18 cellular contexts compared by ENCODE assay signal in genomic region chr2:55107428-55107827, GRCh38. TPM values are rescaled to one million over a fixed set of nuclear protein-coding genes. Genes with fewer than 3 reads are reported as not detected.
DNase-seq lines count a peak whose midpoint lies in the region; ATAC-seq and TF ChIP-seq lines count a peak whose summit lies in the region.
"Had no signal": no experiment of that assay in that cellular context is flagged by ENCODE, and none has a peak within 500 bp of the region (broad histone marks: within the 10 kb centered on the region; RNA-seq: fewer than 3 reads in every experiment).

No MANE protein-coding gene starts in this region.

- H3K36me3 ChIP-seq in SK-N-SH (replicated peaks in 1 of 2; ENCODE audit: control insufficient read depth in 1 of 2, insufficient read depth in 2 of 2, low read length in 1 of 2): no peaks in the 10 kb centered on the region
- no peaks in the 10 kb centered on the region for H3K36me3 ChIP-seq in smooth muscle cell (ENCODE audit: low read depth)
- H3K36me3 ChIP-seq: Peyer's patch had no signal

- no peak overlapping the region for H3K4me3 Mint-ChIP-seq in activated T-helper 1 cell treated with anti-CD3 and anti-CD28 coated beads, Interleukin-12 subunit alpha, Interleukin-12 subunit beta, Interleukin-2, Interleukin-4 antibody, amounts not matched to agents 30 ng/mL and 10 ng/mL and 1 ng/mL, durations not matched to agents 14 hours and 24 hours and 36 hours
- no peak overlapping the region for H3K4me3 Mint-ChIP-seq in activated naive CD8-positive, alpha-beta T cell treated with anti-CD3 and anti-CD28 coated beads, Interleukin-2, amount 50 U/mL, for 24 hours
- H3K4me3 Mint-ChIP-seq: CD8-positive, alpha-beta T cell; immature natural killer cell had no signal

- no peak overlapping the region for H3K4me2 ChIP-seq in SK-N-SH
- peak overlapping the region; percentile 30 for H3K4me2 ChIP-seq in smooth muscle cell

- H3K79me2 ChIP-seq in SK-N-SH (ENCODE audit: insufficient read depth) (no peaks in the 10 kb centered on the region), smooth muscle cell (ENCODE audit: low read depth) (no peaks in the 10 kb centered on the region)

- H3K27me3 Mint-ChIP-seq in activated T-helper 1 cell treated with anti-CD3 and anti-CD28 coated beads, Interleukin-12 subunit alpha, Interleukin-12 subunit beta, Interleukin-2, Interleukin-4 antibody, amounts not matched to agents 30 ng/mL and 10 ng/mL and 1 ng/mL, durations not matched to agents 14 hours and 24 hours and 36 hours (ENCODE audit: insufficient read depth): no peaks in the 10 kb centered on the region
- H3K27me3 Mint-ChIP-seq in activated naive CD8-positive, alpha-beta T cell treated with anti-CD3 and anti-CD28 coated beads, Interleukin-2, amount 50 U/mL, for 24 hours: no peaks in the 10 kb centered on the region

- TF ChIP-seq CTCF in SK-N-SH (IDR thresholded peaks at IDR 0.05) (no peak), smooth muscle cell (IDR thresholded peaks at IDR 0.05; ENCODE audit: borderline replicate concordance, insufficient read depth, poor library complexity, severe bottlenecking) (no peak)

- H3K4me3 ChIP-seq in SK-N-SH (ENCODE audit: low read depth in 2 of 2, low read length in 1 of 2) (no peak overlapping the region), smooth muscle cell (no peak overlapping the region)
- H3K4me3 ChIP-seq: mucosa of descending colon, Peyer's patch had no signal

- no peak for TF ChIP-seq RAD21 in SK-N-SH (IDR thresholded peaks at IDR 0.05; ENCODE audit: low read length)

- H3K9me2 ChIP-seq in SK-N-SH: no peaks in the 10 kb centered on the region

- H4K20me1 ChIP-seq in SK-N-SH (ENCODE audit: insufficient read depth) (no peaks in the 10 kb centered on the region), smooth muscle cell (ENCODE audit: low read depth) (no peaks in the 10 kb centered on the region)

- intact Hi-C loops in activated T-helper 1 cell treated with anti-CD3 and anti-CD28 coated beads, Interleukin-12 subunit alpha, Interleukin-12 subunit beta, Interleukin-2, Interleukin-4 antibody, amounts not matched to agents 30 ng/mL and 10 ng/mL and 1 ng/mL, durations not matched to agents 14 hours and 24 hours and 36 hours (cut with micrococcal nuclease): no loop called here

- H3K36me3 Mint-ChIP-seq in activated T-helper 1 cell treated with anti-CD3 and anti-CD28 coated beads, Interleukin-12 subunit alpha, Interleukin-12 subunit beta, Interleukin-2, Interleukin-4 antibody, amounts not matched to agents 30 ng/mL and 10 ng/mL and 1 ng/mL, durations not matched to agents 14 hours and 24 hours and 36 hours (ENCODE audit: low read depth): no peaks in the 10 kb centered on the region
- no peaks in the 10 kb centered on the region for H3K36me3 Mint-ChIP-seq in activated naive CD8-positive, alpha-beta T cell treated with anti-CD3 and anti-CD28 coated beads, Interleukin-2, amount 50 U/mL, for 24 hours (ENCODE audit: low read depth)
- H3K36me3 Mint-ChIP-seq: CD8-positive, alpha-beta T cell; immature natural killer cell had no signal

- H3K27me3 ChIP-seq in SK-N-SH (ENCODE audit: insufficient read depth) (no peaks in the 10 kb centered on the region), smooth muscle cell (ENCODE audit: low read depth) (no peaks in the 10 kb centered on the region)
- H3K27me3 ChIP-seq: Peyer's patch had no signal

- POLR2A ChIA-PET in SK-N-SH (lab: Yijun Ruan, JAX): no interaction called here

- peak; percentile 41; a peak in 1 of 4 replicates for TF ChIP-seq EP300 in SK-N-SH (IDR thresholded peaks at IDR 0.05; ENCODE audit: borderline replicate concordance in 1 of 2, low read depth in 1 of 2, low read length in 1 of 2)

- H3F3A ChIP-seq in SK-N-SH (replicated peaks; ENCODE audit: insufficient read depth) (peaks cover 41% of the 10 kb centered on the region), smooth muscle cell (ENCODE audit: low read depth) (peaks cover 35% of the 10 kb centered on the region)

- no peak for ATAC-seq in GM21447 (IDR thresholded peaks at IDR 0.05; ENCODE audit: unreplicated experiment)
- ATAC-seq in activated naive CD8-positive, alpha-beta T cell treated with anti-CD3 and anti-CD28 coated beads, Interleukin-2, amount 50 U/mL, for 24 hours: no peak
- ATAC-seq: CD8-positive, alpha-beta T cell; mucosa of descending colon had no signal

- DNase-seq in H4 (ENCODE audit: low spot score): peak; percentile 26
- DNase-seq in SK-N-SH: peak; percentile 33
- DNase-seq in fibroblast of peridontal ligament (ENCODE audit: extremely low read depth): peak; percentile 57
- DNase-seq in smooth muscle cell (lab: John Stamatoyannopoulos, UW; ENCODE audit: unreplicated experiment): no peak
- no peak for DNase-seq in CD1c-positive myeloid dendritic cell (ENCODE audit: extremely low spot score)
- no peak for DNase-seq in activated T-helper 1 cell treated with anti-CD3 and anti-CD28 coated beads, Interleukin-12 subunit alpha, Interleukin-12 subunit beta, Interleukin-2, Interleukin-4 antibody, amounts not matched to agents 30 ng/mL and 10 ng/mL and 1 ng/mL, durations not matched to agents 14 hours and 24 hours and 36 hours (ENCODE audit: low spot score)
- DNase-seq in activated naive CD8-positive, alpha-beta T cell treated with anti-CD3 and anti-CD28 coated beads, Interleukin-2, amount 50 U/mL, for 24 hours: no peak
- DNase-seq: activated CD8-positive, alpha-beta memory T cell treated with anti-CD3 and anti-CD28 coated beads for 24 hours; CD8-positive, alpha-beta T cell; immature natural killer cell; mucosa of descending colon; NCI-H1092; NCI-H446; Peyer's patch; retina; stimulated activated naive CD4-positive, alpha-beta T cell treated with Interleukin-2 at 50 U/mL for 16 hours; T1000 had no signal

- no peak overlapping the region for H3K27ac Mint-ChIP-seq in activated T-helper 1 cell treated with anti-CD3 and anti-CD28 coated beads, Interleukin-12 subunit alpha, Interleukin-12 subunit beta, Interleukin-2, Interleukin-4 antibody, amounts not matched to agents 30 ng/mL and 10 ng/mL and 1 ng/mL, durations not matched to agents 14 hours and 24 hours and 36 hours
- H3K27ac Mint-ChIP-seq in activated naive CD8-positive, alpha-beta T cell treated with anti-CD3 and anti-CD28 coated beads, Interleukin-2, amount 50 U/mL, for 24 hours: no peak overlapping the region
- H3K27ac Mint-ChIP-seq: CD8-positive, alpha-beta T cell; immature natural killer cell had no signal

- H3K9me3 ChIP-seq in SK-N-SH: no peaks in the 10 kb centered on the region
- H3K9me3 ChIP-seq in smooth muscle cell (replicated peaks; ENCODE audit: low read depth): no peaks in the 10 kb centered on the region
- H3K9me3 ChIP-seq: mucosa of descending colon, Peyer's patch had no signal

- H3K9ac ChIP-seq in SK-N-SH (peak overlapping the region; percentile 6; the same call in 1 of the 2 replicates), smooth muscle cell (ENCODE audit: low read depth) (no peak overlapping the region)

- peak overlapping the region; percentile 38; the same call in 1 of the 2 replicates for H2AFZ ChIP-seq in SK-N-SH (ENCODE audit: low read depth)
- H2AFZ ChIP-seq in smooth muscle cell (ENCODE audit: low read depth): peak overlapping the region; percentile 17

- H3K4me1 ChIP-seq in SK-N-SH (ENCODE audit: control insufficient read depth in 1 of 2, insufficient read depth in 2 of 2, low read depth in 1 of 2, low read length in 1 of 2) (peaks cover 20 to 65% of the 10 kb centered on the region in 2 experiments), smooth muscle cell (ENCODE audit: low read depth) (peaks cover 34% of the 10 kb centered on the region)

- CTCF ChIA-PET in SK-N-SH (lab: Yijun Ruan, JAX): no interaction called here

- peaks cover 5% of the 10 kb centered on the region for H3K4me1 Mint-ChIP-seq in activated T-helper 1 cell treated with anti-CD3 and anti-CD28 coated beads, Interleukin-12 subunit alpha, Interleukin-12 subunit beta, Interleukin-2, Interleukin-4 antibody, amounts not matched to agents 30 ng/mL and 10 ng/mL and 1 ng/mL, durations not matched to agents 14 hours and 24 hours and 36 hours (ENCODE audit: low read depth)
- H3K4me1 Mint-ChIP-seq in activated naive CD8-positive, alpha-beta T cell treated with anti-CD3 and anti-CD28 coated beads, Interleukin-2, amount 50 U/mL, for 24 hours: no peaks in the 10 kb centered on the region
- H3K4me1 Mint-ChIP-seq: immature natural killer cell had no signal

- peak overlapping the region; percentile 63 to 65; a peak in 3 of 4 replicates for H3K27ac ChIP-seq in SK-N-SH (ENCODE audit: low read depth in 2 of 2, low read length in 1 of 2)
- peak overlapping the region; percentile 61 for H3K27ac ChIP-seq in smooth muscle cell (ENCODE audit: low read depth)
- H3K27ac ChIP-seq: Peyer's patch had no signal

- H3K9me3 Mint-ChIP-seq in activated T-helper 1 cell treated with anti-CD3 and anti-CD28 coated beads, Interleukin-12 subunit alpha, Interleukin-12 subunit beta, Interleukin-2, Interleukin-4 antibody, amounts not matched to agents 30 ng/mL and 10 ng/mL and 1 ng/mL, durations not matched to agents 14 hours and 24 hours and 36 hours: no peaks in the 10 kb centered on the region
- no peaks in the 10 kb centered on the region for H3K9me3 Mint-ChIP-seq in activated naive CD8-positive, alpha-beta T cell treated with anti-CD3 and anti-CD28 coated beads, Interleukin-2, amount 50 U/mL, for 24 hours
- H3K9me3 Mint-ChIP-seq: CD8-positive, alpha-beta T cell; immature natural killer cell had no signal

TF ChIP-seq in SK-N-SH, 30 proteins besides CTCF, POLR2A, EP300 and RAD21 (continues in another document):
- TF ChIP-seq RXRA (IDR thresholded peaks at IDR 0.05; ENCODE audit: borderline replicate concordance, low read depth): peak; percentile 31; the same call in 1 of the 2 replicates
- peak; percentile 75 for TF ChIP-seq RCOR1 (IDR thresholded peaks at IDR 0.05; ENCODE audit: low read length)
- TF ChIP-seq TEAD4 (IDR thresholded peaks at IDR 0.05; ENCODE audit: borderline replicate concordance, insufficient read depth): 0 out of 2 replicates have a peak, but pooled peaks have one; percentile 46
- peak; percentile 48 for TF ChIP-seq TCF12 (IDR thresholded peaks at IDR 0.05)
- no peak for TF ChIP-seq FOXM1 (IDR thresholded peaks at IDR 0.05; ENCODE audit: low read depth)
- peak; percentile 4; the same call in 1 of the 2 replicates for TF ChIP-seq JUND (IDR thresholded peaks at IDR 0.05)
- TF ChIP-seq GATA2 (CRISPR knock-in tag; IDR thresholded peaks at IDR 0.05): peak; percentile 43; the same call in 1 of the 2 replicates

RNA-seq across cellular contexts. Expression of gene RTN4, which starts 57.2 kb away (rescaled TPM):
- total RNA-seq in H4 (2014; rRNA removed; shearing (Covaris generic)): 120 and 187 TPM in 2 replicates
- polyA plus RNA-seq in SK-N-SH (2012; rRNA removed) (225 and 315 TPM in 2 replicates), smooth muscle cell (335 and 371 TPM in 2 replicates)
- 554 and 729 TPM in 2 replicates for polyA plus RNA-seq in SK-N-SH (2012; cell fraction: cytosol; rRNA removed)
- 502 and 652 TPM in 2 replicates for polyA plus RNA-seq in SK-N-SH (2012; cell fraction: nucleus; rRNA removed)
- total RNA-seq in smooth muscle cell: 246 and 295 TPM in 2 replicates
- total RNA-seq in activated T-helper 1 cell treated with anti-CD3 and anti-CD28 coated beads, Interleukin-12 subunit alpha, Interleukin-12 subunit beta, Interleukin-2, Interleukin-4 antibody, amounts not matched to agents 30 ng/mL and 10 ng/mL and 1 ng/mL, durations not matched to agents 14 hours and 24 hours and 36 hours: 81.2 and 83.0 TPM in 2 replicates

Comparison
In these comparisons a context has a peak if more than half of its experiments do, and no peak if none do; other contexts are left out.
1. DNase-seq: peak in H4 (single experiment), SK-N-SH (single experiment) and fibroblast of peridontal ligament (single experiment); none in smooth muscle cell (single experiment), CD1c-positive myeloid dendritic cell (single experiment), activated T-helper 1 cell treated with anti-CD3 and anti-CD28 coated beads, Interleukin-12 subunit alpha, Interleukin-12 subunit beta, Interleukin-2, Interleukin-4 antibody, amounts not matched to agents 30 ng/mL and 10 ng/mL and 1 ng/mL, durations not matched to agents 14 hours and 24 hours and 36 hours (single experiment) and activated naive CD8-positive, alpha-beta T cell treated with anti-CD3 and anti-CD28 coated beads, Interleukin-2, amount 50 U/mL, for 24 hours (single experiment).